ENCODE assay signal across 23 cellular contexts in genomic region chr12:71641390-71641789, GRCh38. TPM values are rescaled to one million over a fixed set of nuclear protein-coding genes. Genes with fewer than 3 reads are reported as not detected.
DNase-seq lines count a peak whose midpoint lies in the region; ATAC-seq and TF ChIP-seq lines count a peak whose summit lies in the region.
"Had no signal": no experiment of that assay in that cellular context is flagged by ENCODE, and none has a peak within 500 bp of the region (broad histone marks: within the 10 kb centered on the region; RNA-seq: fewer than 3 reads in every experiment).

No MANE protein-coding gene starts in this region.

- H3K36me3 Mint-ChIP-seq in T-cell: peaks cover 45% of the 10 kb centered on the region
- H3K36me3 Mint-ChIP-seq in central memory CD8-positive, alpha-beta T cell (ENCODE audit: insufficient read depth): peaks cover 68% of the 10 kb centered on the region

- H3K79me2 ChIP-seq in ACC112 (ENCODE audit: control insufficient read depth, insufficient read depth, low read length, unreplicated experiment): peaks cover 21% of the 10 kb centered on the region

- H3K4me3 ChIP-seq in A673 (ENCODE audit: low read depth, low read length, poor library complexity, severe bottlenecking): no peak overlapping the region
- no peak overlapping the region for H3K4me3 ChIP-seq in ACC112 (ENCODE audit: low read depth, low read length)
- H3K4me3 ChIP-seq: BLaER1, breast epithelium, HAP-1, hepatocyte, lung had no signal

- H3K4me1 ChIP-seq in A673 (ENCODE audit: insufficient read depth, low read length, poor library complexity, severe bottlenecking) (peaks cover 15% of the 10 kb centered on the region), ACC112 (ENCODE audit: control insufficient read depth, insufficient read depth, low read length, unreplicated experiment) (no peaks in the 10 kb centered on the region)
- H3K4me1 ChIP-seq: BLaER1, breast epithelium, HAP-1 had no signal

- H3K36me3 ChIP-seq in A673 (ENCODE audit: insufficient read depth, low read length, poor library complexity, severe bottlenecking) (peaks cover 76% of the 10 kb centered on the region), ACC112 (ENCODE audit: insufficient read depth, low read length) (peaks cover 33% of the 10 kb centered on the region)
- H3K36me3 ChIP-seq: breast epithelium had no signal

- no peaks in the 10 kb centered on the region for H3K9me3 ChIP-seq in A673 (ENCODE audit: low read depth, low read length, poor library complexity, severe bottlenecking)
- H3K9me3 ChIP-seq: BLaER1, breast epithelium, HAP-1 had no signal

- H3K4me3 Mint-ChIP-seq in T-cell: no peak overlapping the region
- no peak overlapping the region for H3K4me3 Mint-ChIP-seq in central memory CD8-positive, alpha-beta T cell
- H3K4me3 Mint-ChIP-seq: activated naive CD8-positive, alpha-beta T cell treated with anti-CD3 and anti-CD28 coated beads, Interleukin-2, amount 10 ng/mL, durations not matched to agents 7 days and 5 days had no signal

- CTCF ChIA-PET in A673 (lab: Charles Lee): no interaction called here
- CTCF ChIA-PET in T-cell (lab: Charles Lee): no interaction called here

- H3K9me3 Mint-ChIP-seq in T-cell: no peaks in the 10 kb centered on the region
- H3K9me3 Mint-ChIP-seq in central memory CD8-positive, alpha-beta T cell: no peaks in the 10 kb centered on the region
- H3K9me3 Mint-ChIP-seq: activated naive CD8-positive, alpha-beta T cell treated with anti-CD3 and anti-CD28 coated beads, Interleukin-2, amount 10 ng/mL, durations not matched to agents 7 days and 5 days had no signal

- H3K27ac ChIP-seq in A673 (ENCODE audit: low read depth, low read length, poor library complexity, severe bottlenecking): peak overlapping the region; percentile 51
- H3K27ac ChIP-seq in ACC112 (ENCODE audit: low read depth, low read length): peak overlapping the region; percentile 14
- H3K27ac ChIP-seq: BLaER1, breast epithelium, hepatocyte had no signal

- no peak overlapping the region for H2AFZ ChIP-seq in ACC112 (ENCODE audit: low read length, unreplicated experiment)
- H2AFZ ChIP-seq: hepatocyte had no signal

- TF ChIP-seq CTCF in A673 (conservative IDR thresholded peaks at IDR 0.05; ENCODE audit: low read depth, low read length): no peak

- peaks cover 28 to 34% (median 30%) of the 10 kb centered on the region in 3 donors for H3K4me1 Mint-ChIP-seq in T-cell
- peaks cover 29% of the 10 kb centered on the region for H3K4me1 Mint-ChIP-seq in central memory CD8-positive, alpha-beta T cell

- BruUV-seq in A673 (replicated peaks; lab: Mats Ljungman, UMichigan): no TSS peak

- H3K27me3 ChIP-seq in A673 (replicated peaks; ENCODE audit: insufficient read depth, low read depth, low read length, poor library complexity): no peaks in the 10 kb centered on the region
- no peaks in the 10 kb centered on the region for H3K27me3 ChIP-seq in ACC112 (ENCODE audit: insufficient read depth, low read length)
- H3K27me3 ChIP-seq: BLaER1, breast epithelium, hepatocyte had no signal

- intact Hi-C loops in A673 (cut with micrococcal nuclease; ENCODE audit: unreplicated experiment): no loop called here

- peak overlapping the region; percentile 55 to 76 for H3K27ac Mint-ChIP-seq in T-cell
- H3K27ac Mint-ChIP-seq in central memory CD8-positive, alpha-beta T cell (ENCODE audit: low read depth): peak overlapping the region; percentile 46
- H3K27ac Mint-ChIP-seq: activated naive CD8-positive, alpha-beta T cell treated with anti-CD3 and anti-CD28 coated beads, Interleukin-2, amount 10 ng/mL, durations not matched to agents 7 days and 5 days had no signal

- no peaks in the 10 kb centered on the region for H3K27me3 Mint-ChIP-seq in T-cell
- no peaks in the 10 kb centered on the region for H3K27me3 Mint-ChIP-seq in central memory CD8-positive, alpha-beta T cell
- H3K27me3 Mint-ChIP-seq: activated naive CD8-positive, alpha-beta T cell treated with anti-CD3 and anti-CD28 coated beads, Interleukin-2, amount 10 ng/mL, durations not matched to agents 7 days and 5 days had no signal

- no peak for ATAC-seq in T-cell (replicated peaks in 1 of 4)
- no peak for ATAC-seq in central memory CD8-positive, alpha-beta T cell (replicated peaks; ENCODE audit: extremely low read depth, poor library complexity, severe bottlenecking)

- POLR2A ChIA-PET in A673 (lab: Charles Lee; ENCODE audit: low non-redundant PET): no interaction called here
- POLR2A ChIA-PET in T-cell (lab: Charles Lee): interaction anchor here in 1 of 2 donors (0.6 kb wide), 1 partner anchor 205 kb away, joined by 4 read pairs; no protein-coding TSS in a partner anchor

- DNase-seq in A673 (ENCODE audit: low spot score) (no peak), T-cell (no peak), NCI-H2029 (lab: John Stamatoyannopoulos, UW) (no peak), NCI-H1930 (lab: John Stamatoyannopoulos, UW) (no peak), UCSD-AML1 (lab: John Stamatoyannopoulos, UW; ENCODE audit: unreplicated experiment) (no peak), NCI-H510A treated with DMSO at 0.1 percent for 48 hours (lab: John Stamatoyannopoulos, UW) (no peak)
- DNase-seq in central memory CD8-positive, alpha-beta T cell (ENCODE audit: low spot score in 2 of 2): no peak
- DNase-seq: activated CD4-positive, CD25-positive, alpha-beta regulatory T cell; activated naive CD8-positive, alpha-beta T cell treated with anti-CD3 and anti-CD28 coated beads, Interleukin-2, amount 10 ng/mL, durations not matched to agents 7 days and 5 days; dermis blood vessel endothelial cell; DMS 273 treated with DMSO at 0.1 percent for 48 hours; GF-D8; islet precursor cell; NCI-H69; posterior cingulate gyrus; stimulated activated CD4-positive, alpha-beta T cell treated with anti-CD3 and anti-CD28 coated beads, Interleukin-2, amount 100 ng/mL, for 48 hours; T-helper 1 cell had no signal

RNA-seq across cellular contexts. Expression of gene ZFC3H1, which starts 22.3 kb away (rescaled TPM):
- 48.7 and 55.9 TPM in 2 replicates for total RNA-seq in A673 (2021)
- 100 to 1,000 TPM in 3 of 5 donors, 10 to 100 TPM in 2; 85.5 to 146 (median 106) TPM for total RNA-seq in T-cell

RNA-seq across cellular contexts. Expression of gene THAP2, which starts 22.7 kb away (rescaled TPM):
- total RNA-seq in A673 (2021) (7.7 TPM in 2 replicates), T-cell (10 to 100 TPM in 2 of 5 donors, 1 to 10 TPM in 3; 8.3 to 23.1 (median 8.6) TPM)

RNA-seq across cellular contexts. Expression of gene TMEM19, which starts 44.5 kb away (rescaled TPM):
- 52.6 and 56.3 TPM in 2 replicates for total RNA-seq in A673 (2021)
- total RNA-seq in T-cell: 10 to 100 TPM; 14.1 to 21.5 (median 17.7) TPM
